In the genomic region with DNA sequence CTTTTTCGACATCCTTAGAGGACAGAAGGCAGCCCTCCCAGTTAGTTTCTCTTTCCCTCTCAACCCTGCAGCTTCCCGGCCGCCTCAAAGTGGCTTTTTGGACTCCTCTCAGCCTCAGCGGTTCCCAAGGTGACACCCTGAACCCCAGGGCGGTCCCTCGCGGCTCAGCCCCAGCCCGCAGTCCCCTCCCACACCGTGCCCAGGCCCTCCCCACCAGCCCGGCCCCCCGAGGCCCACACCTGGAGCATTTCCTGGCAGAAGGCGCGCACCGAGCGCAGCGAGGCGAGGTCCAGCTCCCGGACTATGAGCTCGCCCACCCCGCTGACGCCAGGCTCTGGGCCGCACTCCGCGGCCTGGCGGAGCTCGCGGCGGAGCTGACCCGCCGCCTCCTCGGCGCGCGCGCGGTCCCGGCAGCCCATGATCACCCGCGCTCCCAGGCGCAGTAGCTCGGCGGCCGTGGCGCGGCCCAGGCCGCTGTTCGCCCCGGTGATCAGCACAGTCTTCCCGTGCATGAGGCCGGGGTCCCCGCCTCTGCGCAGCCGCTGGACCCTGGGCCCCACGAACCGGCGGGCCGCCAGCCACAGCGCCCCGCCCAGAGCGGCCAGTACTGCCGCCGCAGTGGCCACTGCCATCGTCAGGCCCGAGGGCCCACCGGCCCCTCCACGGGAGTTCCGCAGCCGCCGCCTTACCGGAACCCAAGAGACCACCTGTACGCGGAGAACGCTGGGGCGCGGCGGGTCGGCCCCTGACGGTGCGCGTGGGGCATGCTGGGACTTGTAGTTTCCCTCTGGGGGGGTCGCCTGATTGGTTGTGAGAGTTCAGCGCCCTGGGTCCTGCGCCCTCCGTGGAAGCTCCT, we compare ENCODE assay signal across 1 cellular context.
TF ChIP-seq lines count a peak whose summit lies in the region.

A gene with protein sequence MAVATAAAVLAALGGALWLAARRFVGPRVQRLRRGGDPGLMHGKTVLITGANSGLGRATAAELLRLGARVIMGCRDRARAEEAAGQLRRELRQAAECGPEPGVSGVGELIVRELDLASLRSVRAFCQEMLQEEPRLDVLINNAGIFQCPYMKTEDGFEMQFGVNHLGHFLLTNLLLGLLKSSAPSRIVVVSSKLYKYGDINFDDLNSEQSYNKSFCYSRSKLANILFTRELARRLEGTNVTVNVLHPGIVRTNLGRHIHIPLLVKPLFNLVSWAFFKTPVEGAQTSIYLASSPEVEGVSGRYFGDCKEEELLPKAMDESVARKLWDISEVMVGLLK (minus strand): TSS at position 713 of the 856 bp plus-strand sequence. CDS start 81 bp downstream, at position 632.

TF ChIP-seq in HepG2, 621 proteins besides CTCF, POLR2A, EP300 and RAD21 (continued from another document and continues in another):
- TF ChIP-seq, protein P1, sequence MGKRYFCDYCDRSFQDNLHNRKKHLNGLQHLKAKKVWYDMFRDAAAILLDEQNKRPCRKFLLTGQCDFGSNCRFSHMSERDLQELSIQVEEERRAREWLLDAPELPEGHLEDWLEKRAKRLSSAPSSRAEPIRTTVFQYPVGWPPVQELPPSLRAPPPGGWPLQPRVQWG (CRISPR knock-in tag; IDR thresholded peaks at IDR 0.05; ENCODE audit: borderline replicate concordance, low read depth), result no peak
- TF ChIP-seq ZNF451 (CRISPR knock-in tag; IDR thresholded peaks at IDR 0.05) (peak; percentile 90; the same call in 1 of the 2 replicates), ZNF101 (CRISPR knock-in tag; IDR thresholded peaks at IDR 0.05; ENCODE audit: borderline replicate concordance, low read depth) (no peak), TOPORS (CRISPR knock-in tag; IDR thresholded peaks at IDR 0.05) (peak; percentile 91), CENPT (CRISPR knock-in tag; IDR thresholded peaks at IDR 0.05; ENCODE audit: low read depth) (no peak), ZNF256 (CRISPR knock-in tag; conservative IDR thresholded peaks at IDR 0.05) (no peak), ZNF431 (CRISPR knock-in tag; IDR thresholded peaks at IDR 0.05; ENCODE audit: borderline replicate concordance, low read depth) (peak; percentile 45; the same call in 1 of the 2 replicates), YY1 (IDR thresholded peaks at IDR 0.05; ENCODE audit: insufficient read depth, insufficient replicate concordance, low read depth, low read length) (peak; percentile 87), ZKSCAN5 (CRISPR knock-in tag; IDR thresholded peaks at IDR 0.05) (no peak), AKAP8 (CRISPR knock-in tag; IDR thresholded peaks at IDR 0.05) (no peak), KDM5A (IDR thresholded peaks at IDR 0.05; ENCODE audit: borderline replicate concordance, low read length) (peak; percentile 73; the same call in 1 of the 2 replicates), KLF12 (CRISPR knock-in tag; IDR thresholded peaks at IDR 0.05; ENCODE audit: borderline replicate concordance) (peak; percentile 49; the same call in 1 of the 2 replicates), PHB2 (IDR thresholded peaks at IDR 0.05; ENCODE audit: partially characterized antibody) (no peak), SIN3A (IDR thresholded peaks at IDR 0.05; ENCODE audit: borderline replicate concordance, low read depth, low read length) (no peak), SAP130 (CRISPR knock-in tag; IDR thresholded peaks at IDR 0.05; ENCODE audit: low read depth) (peak; percentile 81; the same call in 1 of the 2 replicates), ZNF24 (IDR thresholded peaks at IDR 0.05) (0 out of 2 replicates have a peak, but pooled peaks have one; percentile 61), PHF5A (CRISPR knock-in tag; IDR thresholded peaks at IDR 0.05; ENCODE audit: low read depth, unreplicated experiment) (peak; percentile 86), CAMTA2 (CRISPR knock-in tag; IDR thresholded peaks at IDR 0.05; ENCODE audit: borderline replicate concordance) (0 out of 2 replicates have a peak, but pooled peaks have one; percentile 80), JUN (CRISPR knock-in tag; IDR thresholded peaks at IDR 0.05) (peak; percentile 56; the same call in 1 of the 2 replicates), ASH2L (IDR thresholded peaks at IDR 0.05; ENCODE audit: insufficient read length, low read depth, low read length) (peak; percentile 92), EED (CRISPR knock-in tag; IDR thresholded peaks at IDR 0.05) (peak; percentile 87), ZBTB8A (CRISPR knock-in tag; IDR thresholded peaks at IDR 0.05; ENCODE audit: borderline replicate concordance, low read depth) (peak; percentile 90; the same call in 1 of the 2 replicates), POLR2AphosphoS5 (IDR thresholded peaks at IDR 0.05; ENCODE audit: low read depth, low read length) (no peak)
- TF ChIP-seq, protein P2, sequence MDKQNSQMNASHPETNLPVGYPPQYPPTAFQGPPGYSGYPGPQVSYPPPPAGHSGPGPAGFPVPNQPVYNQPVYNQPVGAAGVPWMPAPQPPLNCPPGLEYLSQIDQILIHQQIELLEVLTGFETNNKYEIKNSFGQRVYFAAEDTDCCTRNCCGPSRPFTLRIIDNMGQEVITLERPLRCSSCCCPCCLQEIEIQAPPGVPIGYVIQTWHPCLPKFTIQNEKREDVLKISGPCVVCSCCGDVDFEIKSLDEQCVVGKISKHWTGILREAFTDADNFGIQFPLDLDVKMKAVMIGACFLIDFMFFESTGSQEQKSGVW (CRISPR knock-in tag; IDR thresholded peaks at IDR 0.05; ENCODE audit: borderline replicate concordance), result no peak
- TF ChIP-seq, protein P3, sequence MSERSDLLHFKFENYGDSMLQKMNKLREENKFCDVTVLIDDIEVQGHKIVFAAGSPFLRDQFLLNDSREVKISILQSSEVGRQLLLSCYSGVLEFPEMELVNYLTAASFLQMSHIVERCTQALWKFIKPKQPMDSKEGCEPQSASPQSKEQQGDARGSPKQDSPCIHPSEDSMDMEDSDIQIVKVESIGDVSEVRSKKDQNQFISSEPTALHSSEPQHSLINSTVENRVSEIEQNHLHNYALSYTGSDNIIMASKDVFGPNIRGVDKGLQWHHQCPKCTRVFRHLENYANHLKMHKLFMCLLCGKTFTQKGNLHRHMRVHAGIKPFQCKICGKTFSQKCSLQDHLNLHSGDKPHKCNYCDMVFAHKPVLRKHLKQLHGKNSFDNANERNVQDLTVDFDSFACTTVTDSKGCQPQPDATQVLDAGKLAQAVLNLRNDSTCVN (CRISPR knock-in tag; IDR thresholded peaks at IDR 0.05; ENCODE audit: borderline replicate concordance), result 0 out of 2 replicates have a peak, but pooled peaks have one; percentile 43
- TF ChIP-seq, protein P4, sequence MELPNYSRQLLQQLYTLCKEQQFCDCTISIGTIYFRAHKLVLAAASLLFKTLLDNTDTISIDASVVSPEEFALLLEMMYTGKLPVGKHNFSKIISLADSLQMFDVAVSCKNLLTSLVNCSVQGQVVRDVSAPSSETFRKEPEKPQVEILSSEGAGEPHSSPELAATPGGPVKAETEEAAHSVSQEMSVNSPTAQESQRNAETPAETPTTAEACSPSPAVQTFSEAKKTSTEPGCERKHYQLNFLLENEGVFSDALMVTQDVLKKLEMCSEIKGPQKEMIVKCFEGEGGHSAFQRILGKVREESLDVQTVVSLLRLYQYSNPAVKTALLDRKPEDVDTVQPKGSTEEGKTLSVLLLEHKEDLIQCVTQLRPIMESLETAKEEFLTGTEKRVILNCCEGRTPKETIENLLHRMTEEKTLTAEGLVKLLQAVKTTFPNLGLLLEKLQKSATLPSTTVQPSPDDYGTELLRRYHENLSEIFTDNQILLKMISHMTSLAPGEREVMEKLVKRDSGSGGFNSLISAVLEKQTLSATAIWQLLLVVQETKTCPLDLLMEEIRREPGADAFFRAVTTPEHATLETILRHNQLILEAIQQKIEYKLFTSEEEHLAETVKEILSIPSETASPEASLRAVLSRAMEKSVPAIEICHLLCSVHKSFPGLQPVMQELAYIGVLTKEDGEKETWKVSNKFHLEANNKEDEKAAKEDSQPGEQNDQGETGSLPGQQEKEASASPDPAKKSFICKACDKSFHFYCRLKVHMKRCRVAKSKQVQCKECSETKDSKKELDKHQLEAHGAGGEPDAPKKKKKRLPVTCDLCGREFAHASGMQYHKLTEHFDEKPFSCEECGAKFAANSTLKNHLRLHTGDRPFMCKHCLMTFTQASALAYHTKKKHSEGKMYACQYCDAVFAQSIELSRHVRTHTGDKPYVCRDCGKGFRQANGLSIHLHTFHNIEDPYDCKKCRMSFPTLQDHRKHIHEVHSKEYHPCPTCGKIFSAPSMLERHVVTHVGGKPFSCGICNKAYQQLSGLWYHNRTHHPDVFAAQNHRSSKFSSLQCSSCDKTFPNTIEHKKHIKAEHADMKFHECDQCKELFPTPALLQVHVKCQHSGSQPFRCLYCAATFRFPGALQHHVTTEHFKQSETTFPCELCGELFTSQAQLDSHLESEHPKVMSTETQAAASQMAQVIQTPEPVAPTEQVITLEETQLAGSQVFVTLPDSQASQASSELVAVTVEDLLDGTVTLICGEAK (IDR thresholded peaks at IDR 0.05), result no peak
- TF ChIP-seq, protein P4 (CRISPR knock-in tag; IDR thresholded peaks at IDR 0.05), result peak; percentile 87
- TF ChIP-seq, protein P5, sequence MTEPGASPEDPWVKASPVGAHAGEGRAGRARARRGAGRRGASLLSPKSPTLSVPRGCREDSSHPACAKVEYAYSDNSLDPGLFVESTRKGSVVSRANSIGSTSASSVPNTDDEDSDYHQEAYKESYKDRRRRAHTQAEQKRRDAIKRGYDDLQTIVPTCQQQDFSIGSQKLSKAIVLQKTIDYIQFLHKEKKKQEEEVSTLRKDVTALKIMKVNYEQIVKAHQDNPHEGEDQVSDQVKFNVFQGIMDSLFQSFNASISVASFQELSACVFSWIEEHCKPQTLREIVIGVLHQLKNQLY (CRISPR knock-in tag; IDR thresholded peaks at IDR 0.05), result peak; percentile 15; the same call in 1 of the 2 replicates
- TF ChIP-seq, protein P6, sequence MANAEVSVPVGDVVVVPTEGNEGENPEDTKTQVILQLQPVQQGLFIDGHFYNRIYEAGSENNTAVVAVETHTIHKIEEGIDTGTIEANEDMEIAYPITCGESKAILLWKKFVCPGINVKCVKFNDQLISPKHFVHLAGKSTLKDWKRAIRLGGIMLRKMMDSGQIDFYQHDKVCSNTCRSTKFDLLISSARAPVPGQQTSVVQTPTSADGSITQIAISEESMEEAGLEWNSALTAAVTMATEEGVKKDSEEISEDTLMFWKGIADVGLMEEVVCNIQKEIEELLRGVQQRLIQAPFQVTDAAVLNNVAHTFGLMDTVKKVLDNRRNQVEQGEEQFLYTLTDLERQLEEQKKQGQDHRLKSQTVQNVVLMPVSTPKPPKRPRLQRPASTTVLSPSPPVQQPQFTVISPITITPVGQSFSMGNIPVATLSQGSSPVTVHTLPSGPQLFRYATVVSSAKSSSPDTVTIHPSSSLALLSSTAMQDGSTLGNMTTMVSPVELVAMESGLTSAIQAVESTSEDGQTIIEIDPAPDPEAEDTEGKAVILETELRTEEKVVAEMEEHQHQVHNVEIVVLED (CRISPR knock-in tag; IDR thresholded peaks at IDR 0.05; ENCODE audit: borderline replicate concordance), result peak; percentile 98
- TF ChIP-seq, protein P7, sequence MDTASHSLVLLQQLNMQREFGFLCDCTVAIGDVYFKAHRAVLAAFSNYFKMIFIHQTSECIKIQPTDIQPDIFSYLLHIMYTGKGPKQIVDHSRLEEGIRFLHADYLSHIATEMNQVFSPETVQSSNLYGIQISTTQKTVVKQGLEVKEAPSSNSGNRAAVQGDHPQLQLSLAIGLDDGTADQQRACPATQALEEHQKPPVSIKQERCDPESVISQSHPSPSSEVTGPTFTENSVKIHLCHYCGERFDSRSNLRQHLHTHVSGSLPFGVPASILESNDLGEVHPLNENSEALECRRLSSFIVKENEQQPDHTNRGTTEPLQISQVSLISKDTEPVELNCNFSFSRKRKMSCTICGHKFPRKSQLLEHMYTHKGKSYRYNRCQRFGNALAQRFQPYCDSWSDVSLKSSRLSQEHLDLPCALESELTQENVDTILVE (CRISPR knock-in tag; IDR thresholded peaks at IDR 0.05), result peak; percentile 97
- TF ChIP-seq, protein P8, sequence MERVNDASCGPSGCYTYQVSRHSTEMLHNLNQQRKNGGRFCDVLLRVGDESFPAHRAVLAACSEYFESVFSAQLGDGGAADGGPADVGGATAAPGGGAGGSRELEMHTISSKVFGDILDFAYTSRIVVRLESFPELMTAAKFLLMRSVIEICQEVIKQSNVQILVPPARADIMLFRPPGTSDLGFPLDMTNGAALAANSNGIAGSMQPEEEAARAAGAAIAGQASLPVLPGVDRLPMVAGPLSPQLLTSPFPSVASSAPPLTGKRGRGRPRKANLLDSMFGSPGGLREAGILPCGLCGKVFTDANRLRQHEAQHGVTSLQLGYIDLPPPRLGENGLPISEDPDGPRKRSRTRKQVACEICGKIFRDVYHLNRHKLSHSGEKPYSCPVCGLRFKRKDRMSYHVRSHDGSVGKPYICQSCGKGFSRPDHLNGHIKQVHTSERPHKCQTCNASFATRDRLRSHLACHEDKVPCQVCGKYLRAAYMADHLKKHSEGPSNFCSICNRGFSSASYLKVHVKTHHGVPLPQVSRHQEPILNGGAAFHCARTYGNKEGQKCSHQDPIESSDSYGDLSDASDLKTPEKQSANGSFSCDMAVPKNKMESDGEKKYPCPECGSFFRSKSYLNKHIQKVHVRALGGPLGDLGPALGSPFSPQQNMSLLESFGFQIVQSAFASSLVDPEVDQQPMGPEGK (CRISPR knock-in tag; IDR thresholded peaks at IDR 0.05), result peak; percentile 89
